ENCODE assay signal across 11 cellular contexts in the genomic region with DNA sequence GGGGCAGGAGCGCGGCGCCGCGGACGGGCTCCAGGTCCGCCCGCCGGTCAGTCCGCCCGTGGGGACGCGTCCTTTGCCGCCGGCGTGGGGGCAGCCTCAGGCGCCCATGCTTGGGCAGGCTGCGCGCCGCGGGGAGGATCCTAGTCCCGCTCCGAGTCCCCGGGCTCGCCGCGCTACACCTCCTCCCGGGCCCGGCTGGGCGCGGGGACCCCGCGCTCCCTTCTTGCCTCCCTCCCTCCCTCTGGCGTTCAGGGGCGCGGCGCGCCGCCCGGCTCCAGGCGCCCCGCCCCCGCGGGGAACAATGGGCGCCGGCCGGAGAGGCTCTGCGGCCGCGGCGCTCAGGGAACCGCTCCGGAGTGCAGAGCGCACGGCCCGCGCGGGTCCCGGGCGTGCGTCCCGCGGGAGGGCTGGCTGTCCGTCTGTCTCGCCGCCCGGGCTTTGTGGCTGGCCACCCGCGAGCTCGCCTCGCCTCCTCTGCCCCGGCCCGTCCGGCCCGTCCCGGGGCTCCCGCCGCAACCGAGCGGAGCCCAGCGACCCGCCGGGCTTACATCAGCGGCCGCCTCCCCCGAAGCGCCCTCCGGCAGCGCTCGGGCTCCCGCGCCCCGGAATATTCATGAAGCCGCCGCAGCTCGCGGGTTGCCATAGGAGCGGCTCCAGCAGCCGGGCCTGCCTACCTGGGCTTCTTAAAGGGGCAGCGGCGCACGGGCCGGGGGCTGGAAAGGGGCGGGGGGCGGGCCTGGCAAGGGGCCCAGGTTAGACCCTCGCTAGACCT. TPM values are rescaled to one million over a fixed set of nuclear protein-coding genes. Genes with fewer than 3 reads are reported as not detected.
A peak's percentile ranks its signal among the peaks of the same experiment; 100 is the strongest.
DNase-seq lines count a peak whose midpoint lies in the region; ATAC-seq and TF ChIP-seq lines count a peak whose summit lies in the region.
"Had no signal": no experiment of that assay in that cellular context is flagged by ENCODE, and none has a peak within 500 bp of the region (broad histone marks: within the 10 kb centered on the region; RNA-seq: fewer than 3 reads in every experiment).

A gene (minus strand): TSS at position 658 of the 772 bp plus-strand sequence. CDS start 688 bp downstream, outside the sequence.

- H3K4me1 Mint-ChIP-seq in brain: peaks cover 45% of the 10 kb centered on the region
- H3K4me1 Mint-ChIP-seq in activated CD4-positive, alpha-beta T cell treated with anti-CD3 and anti-CD28 coated beads, Interleukin-2, amount 10 ng/mL, durations not matched to agents 7 days and 5 days: peaks cover 3% of the 10 kb centered on the region

- TF ChIP-seq EP300 in upper lobe of left lung (IDR thresholded peaks at IDR 0.05): no peak

- peaks cover 11 to 29% (median 13%) of the 10 kb centered on the region in 4 donors for H3K4me1 ChIP-seq in upper lobe of left lung

- H3K27ac Mint-ChIP-seq in brain: peak within 1 kb of the TSS in 2 of 5 experiments; percentile 34 to 69
- no peak within 1 kb of the TSS for H3K27ac Mint-ChIP-seq in activated CD4-positive, alpha-beta T cell treated with anti-CD3 and anti-CD28 coated beads, Interleukin-2, amount 10 ng/mL, durations not matched to agents 7 days and 5 days
- H3K27ac Mint-ChIP-seq: IgD-negative memory B cell had no signal

- ATAC-seq in upper lobe of left lung (ENCODE audit: low FRiP score in 2 of 2) (peak in 1 of 2 donors; percentile 15), HG03025 (IDR thresholded peaks at IDR 0.05; ENCODE audit: low FRiP score, unreplicated experiment) (no peak)

- CTCF ChIA-PET in activated CD4-positive, alpha-beta T cell treated with anti-CD3 and anti-CD28 coated beads, Interleukin-2, amount 10 ng/mL, durations not matched to agents 7 days and 5 days (lab: Charles Lee): no interaction called here

- no peaks in the 10 kb centered on the region for H3K36me3 ChIP-seq in kidney epithelial cell (ENCODE audit: control insufficient read depth, insufficient read depth, low read length)
- no peaks in the 10 kb centered on the region for H3K36me3 ChIP-seq in upper lobe of left lung

- peaks cover 70% of the 10 kb centered on the region for H3K27me3 Mint-ChIP-seq in brain
- H3K27me3 Mint-ChIP-seq in activated CD4-positive, alpha-beta T cell treated with anti-CD3 and anti-CD28 coated beads, Interleukin-2, amount 10 ng/mL, durations not matched to agents 7 days and 5 days: peaks cover 55% of the 10 kb centered on the region

- peaks cover 0 to 2% (median 0%) of the 10 kb centered on the region in 5 experiments for H3K9me3 Mint-ChIP-seq in brain
- H3K9me3 Mint-ChIP-seq in activated CD4-positive, alpha-beta T cell treated with anti-CD3 and anti-CD28 coated beads, Interleukin-2, amount 10 ng/mL, durations not matched to agents 7 days and 5 days: no peaks in the 10 kb centered on the region

- H3K4me3 ChIP-seq in kidney epithelial cell (ENCODE audit: low read depth, low read length): peak within 1 kb of the TSS; percentile 23
- peak within 1 kb of the TSS in 3 of 4 donors; percentile 36 to 45 (median 43) for H3K4me3 ChIP-seq in upper lobe of left lung

- WGBS in upper lobe of left lung, 2 donors: 0 to 3% methylated on average over 8 to 11 of the region's 106 CpGs

- H3K27me3 ChIP-seq in kidney epithelial cell (ENCODE audit: control insufficient read depth, insufficient read depth, low read length) (peaks cover 66% of the 10 kb centered on the region), upper lobe of left lung (peaks cover 0 to 38% (median 21%) of the 10 kb centered on the region in 4 donors)

- TF ChIP-seq CTCF in brain (conservative IDR thresholded peaks at IDR 0.05) (no peak), kidney epithelial cell (IDR thresholded peaks at IDR 0.05; ENCODE audit: insufficient read depth, low read length, poor library complexity, severe bottlenecking) (no peak), upper lobe of left lung (IDR thresholded peaks at IDR 0.05) (no peak)

- H3K9me3 ChIP-seq in upper lobe of left lung: no peaks in the 10 kb centered on the region

- H3K36me3 Mint-ChIP-seq in brain: no peaks in the 10 kb centered on the region
- H3K36me3 Mint-ChIP-seq in activated CD4-positive, alpha-beta T cell treated with anti-CD3 and anti-CD28 coated beads, Interleukin-2, amount 10 ng/mL, durations not matched to agents 7 days and 5 days (ENCODE audit: low read depth): no peaks in the 10 kb centered on the region
- H3K36me3 Mint-ChIP-seq: IgD-negative memory B cell had no signal

- peak; percentile 62 for DNase-seq in NCI-H82 (lab: John Stamatoyannopoulos, UW)
- DNase-seq in NCI-H82 treated with DMSO at 0.1 percent for 48 hours (lab: John Stamatoyannopoulos, UW; ENCODE audit: unreplicated experiment): no peak
- DNase-seq in kidney epithelial cell (ENCODE audit: low read depth): no peak
- DNase-seq in upper lobe of left lung: peak in 1 of 2 donors; percentile 82
- DNase-seq in activated CD4-positive, alpha-beta T cell treated with anti-CD3 and anti-CD28 coated beads, Interleukin-2, amount 10 ng/mL, durations not matched to agents 7 days and 5 days: no peak
- no peak for DNase-seq in GDM1 (lab: John Stamatoyannopoulos, UW)
- DNase-seq: central memory CD4-positive, alpha-beta T cell had no signal

- peak within 1 kb of the TSS; percentile 82 to 87 (median 84) for H3K4me3 Mint-ChIP-seq in brain
- H3K4me3 Mint-ChIP-seq in activated CD4-positive, alpha-beta T cell treated with anti-CD3 and anti-CD28 coated beads, Interleukin-2, amount 10 ng/mL, durations not matched to agents 7 days and 5 days: no peak within 1 kb of the TSS
- H3K4me3 Mint-ChIP-seq: IgD-negative memory B cell had no signal

- no peak within 1 kb of the TSS for H3K27ac ChIP-seq in upper lobe of left lung

- POLR2A ChIA-PET in activated CD4-positive, alpha-beta T cell treated with anti-CD3 and anti-CD28 coated beads, Interleukin-2, amount 10 ng/mL, durations not matched to agents 7 days and 5 days (lab: Charles Lee): no interaction called here

- no peak for TF ChIP-seq POLR2A in upper lobe of left lung (IDR thresholded peaks at IDR 0.05)

RNA-seq across cellular contexts. Expression of the gene that starts here (rescaled TPM):
- polyA plus RNA-seq in brain (ENCODE audit: insufficient read depth, low read depth, low replicate concordance): 7.4 TPM
- total RNA-seq in kidney epithelial cell (1.4 and 2.1 TPM in 2 replicates), upper lobe of left lung (under 1 TPM; under 0.01 to 0.69 (median 0.19) TPM)
- not detected for total RNA-seq in activated CD4-positive, alpha-beta T cell treated with anti-CD3 and anti-CD28 coated beads, Interleukin-2, amount 10 ng/mL, durations not matched to agents 7 days and 5 days
- polyA plus RNA-seq: BJ, IgD-negative memory B cell had no signal
